ENCODE assay signal across 23 cellular contexts in genomic region chr13:112137144-112137543, GRCh38.
A peak's percentile ranks its signal among the peaks of the same experiment; 100 is the strongest.
DNase-seq lines count a peak whose midpoint lies in the region; TF ChIP-seq lines count a peak whose summit lies in the region.
"Had no signal": no experiment of that assay in that cellular context is flagged by ENCODE, and none has a peak within 500 bp of the region (broad histone marks: within the 10 kb centered on the region; RNA-seq: fewer than 3 reads in every experiment).

No MANE protein-coding gene starts in this region.

- H3K4me3 ChIP-seq in neuronal stem cell (ENCODE audit: low read length in 2 of 2), result no peak overlapping the region
- H3K4me3 ChIP-seq: BLaER1, GM12878, HAP-1 had no signal

- no peak overlapping the region for H3K14ac ChIP-seq in neuronal stem cell (ENCODE audit: low read length)

- no peaks in the 10 kb centered on the region for H3K27me3 ChIP-seq in neuronal stem cell (ENCODE audit: control insufficient read depth in 3 of 3, insufficient read depth in 3 of 3, low read depth in 1 of 3, low read length in 3 of 3)
- H3K27me3 ChIP-seq: BLaER1 had no signal

- H3K4me1 Mint-ChIP-seq in type B pancreatic cell (ENCODE audit: unreplicated experiment), result no peaks in the 10 kb centered on the region
- H3K4me1 Mint-ChIP-seq: B cell; CD4-positive, CD25-positive, alpha-beta regulatory T cell had no signal

- no peak overlapping the region for H2BK120ac ChIP-seq in neuronal stem cell (ENCODE audit: low read depth, low read length)

- no peak overlapping the region for H4K8ac ChIP-seq in neuronal stem cell (ENCODE audit: low read depth, low read length)

- no peak overlapping the region for H2BK12ac ChIP-seq in neuronal stem cell (ENCODE audit: low read length)

- H3K27ac ChIP-seq in neuronal stem cell (replicated peaks; ENCODE audit: low read length), result no peak overlapping the region
- H3K27ac ChIP-seq: 22Rv1, BLaER1, C4-2B had no signal

- DNase-seq in activated effector memory CD4-positive, alpha-beta T cell treated with anti-CD3 and anti-CD28 coated beads, Interleukin-2, amount 50 U/mL, for 16 hours, result peak; percentile 46
- DNase-seq in activated effector memory CD4-positive, alpha-beta T cell treated with Interleukin-2 at 50 U/mL for 16 hours, result no peak
- peak; percentile 33 for DNase-seq in islet precursor cell
- no peak for DNase-seq in neuronal stem cell (ENCODE audit: low spot score)
- DNase-seq in type B pancreatic cell (ENCODE audit: extremely low spot score, unreplicated experiment), result peak; percentile 60
- no peak for DNase-seq in NCI-H1105 (lab: John Stamatoyannopoulos, UW)
- DNase-seq in kidney tubule cell (ENCODE audit: low spot score), result no peak
- no peak for DNase-seq in GM19238 (ENCODE audit: insufficient read length, low spot score)
- DNase-seq: Caco-2; CD4-positive, CD25-positive, alpha-beta regulatory T cell; CD8-positive, alpha-beta T cell; DMS 273 treated with DMSO at 0.1 percent for 48 hours; DMS79; EL; GDM1; GOT3; HFFc6 had no signal

- no peak overlapping the region for H3K4me3 Mint-ChIP-seq in type B pancreatic cell
- H3K4me3 Mint-ChIP-seq: B cell; CD4-positive, CD25-positive, alpha-beta regulatory T cell; CD8-positive, alpha-beta T cell; HFFc6 had no signal

- no peaks in the 10 kb centered on the region for H3K79me1 ChIP-seq in neuronal stem cell (ENCODE audit: low read depth, low read length)

- peak overlapping the region; percentile 49 for H3K18ac ChIP-seq in neuronal stem cell (ENCODE audit: low read length)

- no peaks in the 10 kb centered on the region for H3K36me3 Mint-ChIP-seq in type B pancreatic cell
- H3K36me3 Mint-ChIP-seq: CD4-positive, CD25-positive, alpha-beta regulatory T cell; CD8-positive, alpha-beta T cell had no signal

- H3K4ac ChIP-seq in neuronal stem cell (ENCODE audit: low read length), result peak overlapping the region; percentile 60

- H4K91ac ChIP-seq in neuronal stem cell (ENCODE audit: low read depth, low read length, poor library complexity), result no peak overlapping the region

- peaks cover 45% of the 10 kb centered on the region for H3K27me3 Mint-ChIP-seq in type B pancreatic cell

- H3K27ac Mint-ChIP-seq in type B pancreatic cell, result no peak overlapping the region
- H3K27ac Mint-ChIP-seq: B cell; CD4-positive, CD25-positive, alpha-beta regulatory T cell; CD8-positive, alpha-beta T cell; HFFc6 had no signal

- H3K4me1 ChIP-seq in neuronal stem cell (ENCODE audit: control insufficient read depth in 2 of 2, insufficient read depth in 1 of 2, low read depth in 1 of 2, low read length in 2 of 2), result peaks cover 7 to 8% of the 10 kb centered on the region in 2 donors
- H3K4me1 ChIP-seq: BLaER1, Caco-2, HAP-1 had no signal

- H2AFZ ChIP-seq in neuronal stem cell (ENCODE audit: low read length), result no peak overlapping the region

- H2BK5ac ChIP-seq in neuronal stem cell (ENCODE audit: low read length), result peak overlapping the region; percentile 77

- TF ChIP-seq CTCF in type B pancreatic cell (conservative IDR thresholded peaks at IDR 0.05), result no peak

- H3K9me3 ChIP-seq in neuronal stem cell (replicated peaks in 1 of 2; ENCODE audit: control insufficient read depth in 2 of 2, insufficient read depth in 1 of 2, low read depth in 1 of 2, low read length in 2 of 2), result no peaks in the 10 kb centered on the region
- H3K9me3 ChIP-seq: BLaER1, Caco-2, HAP-1 had no signal

- peak overlapping the region; percentile 52 for H2AK5ac ChIP-seq in neuronal stem cell (ENCODE audit: low read depth, low read length)

- H3K4me2 ChIP-seq in neuronal stem cell (ENCODE audit: insufficient read depth, low read length, poor library complexity, severe bottlenecking), result no peak overlapping the region
- H3K4me2 ChIP-seq: BLaER1 had no signal

- H3K9me3 Mint-ChIP-seq in type B pancreatic cell, result no peaks in the 10 kb centered on the region
- H3K9me3 Mint-ChIP-seq: CD4-positive, CD25-positive, alpha-beta regulatory T cell; CD8-positive, alpha-beta T cell had no signal

- no peak overlapping the region for H3K9ac ChIP-seq in neuronal stem cell (ENCODE audit: low read depth, low read length, poor library complexity)
- H3K9ac ChIP-seq: BLaER1 had no signal

- WGBS in neuronal stem cell (ENCODE audit: extremely low coverage in 2 of 2, insufficient read length in 2 of 2, insufficient replicate concordance in 1 of 2), 2 donors, result no CpG with 5 or more reads among the region's 6 CpGs

- H3K36me3 ChIP-seq in neuronal stem cell (replicated peaks in 1 of 2; ENCODE audit: control insufficient read depth in 2 of 2, insufficient read depth in 2 of 2, low read length in 2 of 2), result no peaks in the 10 kb centered on the region
- H3K36me3 ChIP-seq: BLaER1, HAP-1 had no signal

- peak overlapping the region; percentile 54 for H2BK15ac ChIP-seq in neuronal stem cell (ENCODE audit: low read length)

- H3K23ac ChIP-seq in neuronal stem cell (ENCODE audit: low read depth, low read length, poor library complexity), result no peak overlapping the region

Comparison
In these comparisons a context has a peak if more than half of its experiments do, and no peak if none do; other contexts are left out.
1. DNase-seq: peak in activated effector memory CD4-positive, alpha-beta T cell treated with anti-CD3 and anti-CD28 coated beads, Interleukin-2, amount 50 U/mL, for 16 hours (single experiment), islet precursor cell (single experiment) and type B pancreatic cell (single experiment); none in activated effector memory CD4-positive, alpha-beta T cell treated with Interleukin-2 at 50 U/mL for 16 hours (single experiment), neuronal stem cell (single experiment), NCI-H1105 (single experiment), kidney tubule cell (single experiment) and GM19238 (single experiment).